In genomic region chr7:129298268-129298893, GRCh38 we compare ENCODE assay signal across 8 cellular contexts.
A peak's percentile ranks its signal among the peaks of the same experiment; 100 is the strongest.
DNase-seq lines count a peak whose midpoint lies in the region; ATAC-seq and TF ChIP-seq lines count a peak whose summit lies in the region.

No MANE protein-coding gene starts in this region.

- no peak overlapping the region for H3K9ac ChIP-seq in IMR-90 (ENCODE audit: low read depth, low read length)

- no peak for TF ChIP-seq POLR2A in IMR-90 (IDR thresholded peaks at IDR 0.05; ENCODE audit: low read depth, low read length)

- WGBS in IMR-90 (ENCODE audit: extremely low coverage in 2 of 2, insufficient read length in 1 of 2), 2 experiments, result 20% methylated on average over 1 of the region's 3 CpGs; no CpG with 5 or more reads in 1 of the 2 experiments

- no peak overlapping the region for H3K23ac ChIP-seq in IMR-90 (ENCODE audit: low read depth, low read length)

- H3K14ac ChIP-seq in IMR-90 (replicated peaks; ENCODE audit: low read depth, low read length), result no peak overlapping the region

- no peak overlapping the region for H2BK120ac ChIP-seq in IMR-90 (ENCODE audit: low read depth, low read length)

- H3K27ac ChIP-seq in IMR-90 (ENCODE audit: insufficient read depth, low read length), result no peak overlapping the region

- no peak for ATAC-seq in IMR-90 (ENCODE audit: low read depth)

- no peak overlapping the region for H3K4me2 ChIP-seq in IMR-90 (ENCODE audit: low read depth, low read length)

- H4K8ac ChIP-seq in IMR-90 (ENCODE audit: low read depth in 2 of 2, low read length in 2 of 2), result no peak overlapping the region

- no peaks in the 10 kb centered on the region for H3K36me3 ChIP-seq in IMR-90 (ENCODE audit: control insufficient read depth, insufficient read depth, low read length)

- H2BK20ac ChIP-seq in IMR-90 (ENCODE audit: low read depth, low read length), result no peak overlapping the region

- peak; percentile 72 for TF ChIP-seq CTCF in IMR-90 (conservative IDR thresholded peaks at IDR 0.05; ENCODE audit: low read depth, low read length)
- peak; percentile 77 for TF ChIP-seq CTCF in astrocyte of the cerebellum (IDR thresholded peaks at IDR 0.05; ENCODE audit: low read depth, low read length, missing control alignments)

- intact Hi-C loops in IMR-90 (cut with micrococcal nuclease), result loop anchor here (1.0 kb wide), 1 partner anchor 80 kb away; no protein-coding TSS in a partner anchor

- no peaks in the 10 kb centered on the region for H4K20me1 ChIP-seq in IMR-90 (ENCODE audit: insufficient read depth, low read length)

- in situ Hi-C loops in IMR-90 (cut with MboI; ENCODE audit: low sequenced_read_pairs) (no loop called here), SK-MEL-5 (cut with HindIII; ENCODE audit: low pct_unique_long_range_greater_than_20kb, low sequenced_read_pairs) (no loop called here), astrocyte of the cerebellum (cut with HindIII; ENCODE audit: low sequenced_read_pairs) (loop anchor here (5.0 kb wide), 1 partner anchor 86 kb away; no protein-coding TSS in a partner anchor)

- no peaks in the 10 kb centered on the region for H3K27me3 ChIP-seq in IMR-90 (ENCODE audit: control insufficient read depth, insufficient read depth, low read length)

- no peaks in the 10 kb centered on the region for H3K4me1 ChIP-seq in IMR-90 (ENCODE audit: control insufficient read depth, insufficient read depth, low read length)

- H3K4me3 ChIP-seq in IMR-90 (ENCODE audit: insufficient read depth, low read depth, low read length), result no peak overlapping the region
- no peak overlapping the region for H3K4me3 ChIP-seq in astrocyte of the cerebellum (ENCODE audit: low read depth, low read length)

- dilution Hi-C loops in IMR-90 (cut with HindIII; ENCODE audit: low sequenced_read_pairs, unreplicated experiment), result no loop called here

- no peak overlapping the region for H3K4ac ChIP-seq in IMR-90 (ENCODE audit: low read depth, low read length)

- BruUV-seq in IMR-90 (replicated peaks; lab: Mats Ljungman, UMichigan), result no TSS peak

- H2AK9ac ChIP-seq in IMR-90 (replicated peaks; ENCODE audit: low read depth, low read length, poor library complexity), result no peak overlapping the region

- no peak overlapping the region for H4K91ac ChIP-seq in IMR-90 (ENCODE audit: insufficient read depth, low read depth, low read length)

- POLR2A ChIA-PET in IMR-90 (lab: Charles Lee; ENCODE audit: unreplicated experiment), result no interaction called here

- DNase-seq in DMS153 treated with DMSO at 0.1 percent for 48 hours (lab: John Stamatoyannopoulos, UW; ENCODE audit: unreplicated experiment) (peak; percentile 14), IMR-90 (peak; percentile 51), SK-MEL-5 (ENCODE audit: low read depth, low spot score) (peak; percentile 62), astrocyte of the cerebellum (ENCODE audit: low read depth) (peak; percentile 35), inferior parietal cortex (ENCODE audit: extremely low spot score) (peak; percentile 62), ecto neural progenitor cell (ENCODE audit: low spot score) (no peak), NCI-H1048 (lab: John Stamatoyannopoulos, UW) (no peak)
- DNase-seq in stimulated activated CD4-positive, alpha-beta T cell treated with anti-CD3 and anti-CD28 coated beads, Interleukin-4, amount 100 ng/mL, for 4 hours, result peak; percentile 28 to 48

- no peak overlapping the region for H4K5ac ChIP-seq in IMR-90 (ENCODE audit: low read depth, low read length)

- H3K9me1 ChIP-seq in IMR-90 (ENCODE audit: insufficient read depth, low read length), result no peaks in the 10 kb centered on the region

- H2BK15ac ChIP-seq in IMR-90 (ENCODE audit: low read depth, low read length), result no peak overlapping the region

- H3K18ac ChIP-seq in IMR-90 (ENCODE audit: low read depth, low read length), result no peak overlapping the region

- H2AK5ac ChIP-seq in IMR-90 (ENCODE audit: low read depth, low read length), result no peak overlapping the region

- H3K79me1 ChIP-seq in IMR-90 (ENCODE audit: low read depth in 1 of 2, low read length in 2 of 2), result no peaks in the 10 kb centered on the region

- CTCF ChIA-PET in IMR-90 (lab: Yijun Ruan, JAX), result interaction anchor here (0.6 to 2.3 kb wide), 4 partner anchors 10 to 80 kb away, joined by 3 to 16 read pairs (median 4); no protein-coding TSS in a partner anchor

- H2AFZ ChIP-seq in IMR-90 (replicated peaks; ENCODE audit: low read length, poor library complexity), result no peak overlapping the region

- H3K9me3 ChIP-seq in IMR-90 (ENCODE audit: control insufficient read depth, insufficient read depth, low read length), result no peaks in the 10 kb centered on the region

- H3K56ac ChIP-seq in IMR-90 (ENCODE audit: extremely low read depth, insufficient read depth, low read length), result no peak overlapping the region

- H2BK5ac ChIP-seq in IMR-90 (ENCODE audit: low read depth, low read length, poor library complexity, severe bottlenecking), result no peak overlapping the region

- TF ChIP-seq RAD21 in IMR-90 (IDR thresholded peaks at IDR 0.05; ENCODE audit: low read length), result peak; percentile 70

TF ChIP-seq in IMR-90, 13 proteins besides CTCF, POLR2A, EP300 and RAD21:
- TF ChIP-seq RCOR1 (IDR thresholded peaks at IDR 0.05; ENCODE audit: insufficient replicate concordance, low read length) (no peak), USF2 (IDR thresholded peaks at IDR 0.05; ENCODE audit: low read depth, low read length) (no peak), NFE2L2 (IDR thresholded peaks at IDR 0.05; ENCODE audit: low read depth, low read length) (no peak), CHD1 (IDR thresholded peaks at IDR 0.05; ENCODE audit: low read depth, low read length) (no peak), MXI1 (IDR thresholded peaks at IDR 0.05; ENCODE audit: borderline replicate concordance, low read depth, low read length) (no peak), CEBPB (IDR thresholded peaks at IDR 0.05; ENCODE audit: low read depth, low read length) (no peak), SMC3 (IDR thresholded peaks at IDR 0.05; ENCODE audit: low read depth, low read length) (peak; percentile 83)

Comparison
In these comparisons a context has a peak if more than half of its experiments do, and no peak if none do; other contexts are left out.
1. DNase-seq: peak in DMS153 treated with DMSO at 0.1 percent for 48 hours (single experiment), IMR-90 (single experiment), SK-MEL-5 (single experiment), astrocyte of the cerebellum (single experiment), inferior parietal cortex (single experiment) and stimulated activated CD4-positive, alpha-beta T cell treated with anti-CD3 and anti-CD28 coated beads, Interleukin-4, amount 100 ng/mL, for 4 hours (2 of 2); none in ecto neural progenitor cell (single experiment) and NCI-H1048 (single experiment).